Comparison of ENCODE assay signal across 8 cellular contexts in the genomic region with DNA sequence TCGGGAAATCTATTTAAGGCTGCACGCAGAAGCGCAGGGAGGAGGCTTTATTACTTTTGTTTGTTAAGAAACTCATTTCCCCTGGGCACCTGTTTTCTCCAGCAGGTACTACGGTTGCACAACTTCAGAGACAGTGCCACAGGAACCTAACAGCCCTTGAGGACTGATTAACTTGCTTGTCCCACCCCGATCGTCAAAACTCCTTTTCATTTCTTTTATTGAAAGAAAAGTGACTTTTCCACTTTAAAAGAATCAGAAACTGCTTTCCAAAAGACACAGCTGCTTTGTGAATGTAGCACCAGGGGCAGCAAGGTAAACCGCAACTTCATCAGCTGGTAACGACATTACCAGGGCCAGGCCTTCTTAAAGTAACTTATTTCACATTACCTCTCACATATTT. TPM values are rescaled to one million over a fixed set of nuclear protein-coding genes. Genes with fewer than 3 reads are reported as not detected.
DNase-seq lines count a peak whose midpoint lies in the region; ATAC-seq, FAIRE-seq and TF ChIP-seq lines count a peak whose summit lies in the region.

No MANE protein-coding gene starts in this region.

- H3K36me3 ChIP-seq in DND-41 (ENCODE audit: insufficient read depth, low read length) (peaks cover 35% of the 10 kb centered on the region), Loucy (ENCODE audit: insufficient read depth, low read length) (peaks cover 23% of the 10 kb centered on the region; the same call in 1 of the 2 replicates), bronchial epithelial cell (ENCODE audit: control insufficient read depth, insufficient read depth, low read length) (peaks cover 3% of the 10 kb centered on the region), mucosa of stomach (ENCODE audit: control insufficient read depth, insufficient read depth, low read length) (no peaks in the 10 kb centered on the region)

- FAIRE-seq in bronchial epithelial cell (lab: Jason Lieb, UNC) (no peak), RCC 7860 (lab: Jason Lieb, UNC) (no peak)

- TF ChIP-seq CTCF in DND-41 (IDR thresholded peaks at IDR 0.05; ENCODE audit: borderline replicate concordance, extremely low read depth, low read length, poor library complexity, severe bottlenecking) (no peak), Loucy (conservative IDR thresholded peaks at IDR 0.05; ENCODE audit: low read length) (no peak), bronchial epithelial cell (IDR thresholded peaks at IDR 0.05; ENCODE audit: insufficient read depth, low read length, severe bottlenecking) (no peak)

- no peaks in the 10 kb centered on the region for H3K9me2 ChIP-seq in Loucy (replicated peaks; ENCODE audit: low read depth, low read length)

- peaks cover 50% of the 10 kb centered on the region for H4K20me1 ChIP-seq in DND-41 (ENCODE audit: insufficient read depth, low read length)
- peaks cover 62% of the 10 kb centered on the region for H4K20me1 ChIP-seq in Loucy (ENCODE audit: insufficient read depth, low read length, poor library complexity, severe bottlenecking)

- H2AFZ ChIP-seq in DND-41 (ENCODE audit: low read depth, low read length) (no peak overlapping the region), Loucy (ENCODE audit: low read length) (no peak overlapping the region)

- no peak for ATAC-seq in DND-41 (ENCODE audit: insufficient read depth, low read depth)

- H3K4me1 ChIP-seq in DND-41 (ENCODE audit: insufficient read depth, low read length), result peaks cover 47% of the 10 kb centered on the region
- H3K4me1 ChIP-seq in Loucy (ENCODE audit: insufficient read depth, low read length, poor library complexity, severe bottlenecking), result peaks cover 65% of the 10 kb centered on the region
- peaks cover 24% of the 10 kb centered on the region for H3K4me1 ChIP-seq in mucosa of stomach (ENCODE audit: control insufficient read depth, insufficient read depth, low read length)

- H3K79me2 ChIP-seq in DND-41 (ENCODE audit: insufficient read depth, low read length), result peaks cover 77% of the 10 kb centered on the region
- peaks cover 75% of the 10 kb centered on the region for H3K79me2 ChIP-seq in Loucy (ENCODE audit: insufficient read depth, low read length)

- H3K27me3 ChIP-seq in DND-41 (ENCODE audit: insufficient read depth, low read length, poor library complexity) (no peaks in the 10 kb centered on the region), Loucy (ENCODE audit: insufficient read depth, low read length, poor library complexity, severe bottlenecking) (peaks cover 3% of the 10 kb centered on the region), bronchial epithelial cell (ENCODE audit: control insufficient read depth, insufficient read depth, low read length) (no peaks in the 10 kb centered on the region), mucosa of stomach (ENCODE audit: control insufficient read depth, insufficient read depth, low read length) (no peaks in the 10 kb centered on the region)

- H3F3A ChIP-seq in Loucy (ENCODE audit: low read depth), result no peaks in the 10 kb centered on the region

- DNase-seq in DND-41, result peak; percentile 56
- peak; percentile 35 for DNase-seq in bronchial epithelial cell (ENCODE audit: low read depth)
- DNase-seq in SKM-1 treated with dmso at 0.1 percent for 144 hours (lab: John Stamatoyannopoulos, UW; ENCODE audit: unreplicated experiment), result no peak
- no peak for DNase-seq in NCI-H2081 (lab: John Stamatoyannopoulos, UW)
- DNase-seq in RCC 7860 (ENCODE audit: low spot score), result no peak
- DNase-seq in stimulated activated CD4-positive, alpha-beta T cell treated with anti-CD3 and anti-CD28 coated beads, Interleukin-4, amount 100 ng/mL, for 24 hours, result no peak

- H3K27ac ChIP-seq in DND-41 (ENCODE audit: low read length), result peak overlapping the region; percentile 91

- H3K9ac ChIP-seq in DND-41 (ENCODE audit: low read depth, low read length), result peak overlapping the region; percentile 94
- peak overlapping the region; percentile 97 for H3K9ac ChIP-seq in Loucy (ENCODE audit: low read depth, low read length, poor library complexity, severe bottlenecking)
- peak overlapping the region; percentile 95 for H3K9ac ChIP-seq in mucosa of stomach (ENCODE audit: low read length)

- H3K4me2 ChIP-seq in DND-41 (ENCODE audit: insufficient read depth, low read length) (peak overlapping the region; percentile 76), Loucy (ENCODE audit: low read depth, low read length, poor library complexity, severe bottlenecking) (peak overlapping the region; percentile 69)

- peak overlapping the region; percentile 74 to 85; a peak in 3 of 4 replicates for H3K4me3 ChIP-seq in DND-41 (ENCODE audit: low read depth in 1 of 2, low read length in 2 of 2)
- H3K4me3 ChIP-seq in Loucy (ENCODE audit: low read length, poor library complexity, severe bottlenecking), result peak overlapping the region; percentile 78
- H3K4me3 ChIP-seq in bronchial epithelial cell (ENCODE audit: low read depth, low read length), result peak overlapping the region; percentile 98
- H3K4me3 ChIP-seq in mucosa of stomach (ENCODE audit: low read length), result peak overlapping the region; percentile 65

- no peaks in the 10 kb centered on the region for H3K9me3 ChIP-seq in DND-41 (ENCODE audit: insufficient read depth, low read length, severe bottlenecking)
- H3K9me3 ChIP-seq in Loucy (ENCODE audit: insufficient read depth, low read depth, low read length), result no peaks in the 10 kb centered on the region
- H3K9me3 ChIP-seq in mucosa of stomach (ENCODE audit: control insufficient read depth, low read length), result no peaks in the 10 kb centered on the region

RNA-seq across cellular contexts. Expression of a gene that starts 1.5 kb away (rescaled TPM):
- 17.2 and 26.9 TPM in 2 replicates for total RNA-seq in bronchial epithelial cell

Comparison
In these comparisons a context has a peak if more than half of its experiments do, and no peak if none do; other contexts are left out.
1. DNase-seq: peak in DND-41 (single experiment) and bronchial epithelial cell (single experiment); none in SKM-1 treated with dmso at 0.1 percent for 144 hours (single experiment), NCI-H2081 (0 of 2), RCC 7860 (single experiment) and stimulated activated CD4-positive, alpha-beta T cell treated with anti-CD3 and anti-CD28 coated beads, Interleukin-4, amount 100 ng/mL, for 24 hours (single experiment).
2. Peak in every context shown above with its lines, with median percentiles within 50 percentile points of each other: H3K4me3 ChIP-seq and H3K9ac ChIP-seq.